Comparison of ENCODE assay signal across 27 cellular contexts in the genomic region with DNA sequence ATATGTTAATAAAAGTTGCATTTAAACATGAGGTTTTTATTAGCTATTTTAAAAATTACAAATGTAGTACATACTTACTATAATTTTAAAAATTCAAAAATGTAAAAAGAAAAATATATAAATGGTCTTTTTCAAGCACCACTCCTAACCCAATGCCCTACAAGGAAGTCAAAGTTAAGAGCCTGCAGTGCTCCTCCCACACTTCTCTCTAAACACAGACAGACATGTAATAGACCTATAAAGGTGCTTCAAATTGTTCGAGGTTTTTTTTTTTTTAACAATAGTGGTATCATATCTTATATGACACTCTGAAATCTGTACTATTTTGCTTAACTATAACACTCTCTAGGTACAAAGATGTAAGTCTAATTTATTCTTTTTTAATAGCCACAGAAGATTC.
"Had no signal": no experiment of that assay in that cellular context is flagged by ENCODE, and none has a peak within 500 bp of the region (broad histone marks: within the 10 kb centered on the region; RNA-seq: fewer than 3 reads in every experiment).

No MANE protein-coding gene starts in this region.

- H3K4me1 Mint-ChIP-seq: activated T-helper 17 cell treated with anti-CD3 and anti-CD28 coated beads, Interleukin-2, amount 50 U/mL, for 72 hours had no signal

- H3K4me3 Mint-ChIP-seq: activated CD4-positive, alpha-beta memory T cell treated with anti-CD3 and anti-CD28 coated beads for 36 hours; activated CD4-positive, alpha-beta T cell treated with anti-CD3 and anti-CD28 coated beads for 36 hours; activated CD4-positive, alpha-beta T cell treated with anti-CD3 and anti-CD28 coated beads, Interleukin-2, amount 10 ng/mL, durations not matched to agents 24 days and 14 days; activated naive CD4-positive, alpha-beta T cell treated with anti-CD3 and anti-CD28 coated beads for 36 hours; activated naive CD4-positive, alpha-beta T cell treated with anti-CD3 and anti-CD28 coated beads, Interleukin-2, amount 50 U/mL, for 24 hours; activated naive CD8-positive, alpha-beta T cell treated with anti-CD3 and anti-CD28 coated beads for 36 hours; activated naive CD8-positive, alpha-beta T cell treated with anti-CD3 and anti-CD28 coated beads, Interleukin-2, amount 50 U/mL, for 24 hours; activated T-cell treated with anti-CD3 and anti-CD28 coated beads, Interleukin-2, amount 50 U/mL, for 4 hours; activated T-helper 17 cell treated with anti-CD3 and anti-CD28 coated beads, Interleukin-2, amount 50 U/mL, for 72 hours; effector memory CD8-positive, alpha-beta T cell had no signal

- H3K27me3 Mint-ChIP-seq: activated CD4-positive, alpha-beta memory T cell treated with anti-CD3 and anti-CD28 coated beads for 36 hours; activated CD4-positive, alpha-beta T cell treated with anti-CD3 and anti-CD28 coated beads for 36 hours; activated CD4-positive, alpha-beta T cell treated with anti-CD3 and anti-CD28 coated beads, Interleukin-2, amount 10 ng/mL, durations not matched to agents 24 days and 14 days; activated naive CD4-positive, alpha-beta T cell treated with anti-CD3 and anti-CD28 coated beads, Interleukin-2, amount 50 U/mL, for 24 hours; activated naive CD8-positive, alpha-beta T cell treated with anti-CD3 and anti-CD28 coated beads for 36 hours; activated naive CD8-positive, alpha-beta T cell treated with anti-CD3 and anti-CD28 coated beads, Interleukin-2, amount 50 U/mL, for 24 hours; activated T-helper 17 cell treated with anti-CD3 and anti-CD28 coated beads, Interleukin-2, amount 50 U/mL, for 72 hours; effector memory CD8-positive, alpha-beta T cell had no signal

- H3K27ac Mint-ChIP-seq: activated CD4-positive, alpha-beta memory T cell treated with anti-CD3 and anti-CD28 coated beads for 36 hours; activated CD4-positive, alpha-beta T cell treated with anti-CD3 and anti-CD28 coated beads for 36 hours; activated CD4-positive, alpha-beta T cell treated with anti-CD3 and anti-CD28 coated beads, Interleukin-2, amount 10 ng/mL, durations not matched to agents 24 days and 14 days; activated naive CD4-positive, alpha-beta T cell treated with anti-CD3 and anti-CD28 coated beads for 36 hours; activated naive CD4-positive, alpha-beta T cell treated with anti-CD3 and anti-CD28 coated beads, Interleukin-2, amount 50 U/mL, for 24 hours; activated naive CD8-positive, alpha-beta T cell treated with anti-CD3 and anti-CD28 coated beads for 36 hours; activated naive CD8-positive, alpha-beta T cell treated with anti-CD3 and anti-CD28 coated beads, Interleukin-2, amount 50 U/mL, for 24 hours; activated T-helper 17 cell treated with anti-CD3 and anti-CD28 coated beads, Interleukin-2, amount 50 U/mL, for 72 hours had no signal

- DNase-seq: activated CD4-positive, alpha-beta memory T cell treated with anti-CD3 and anti-CD28 coated beads for 36 hours; activated CD4-positive, alpha-beta T cell treated with anti-CD3 and anti-CD28 coated beads for 36 hours; activated CD4-positive, alpha-beta T cell treated with anti-CD3 and anti-CD28 coated beads, Interleukin-2, amount 10 ng/mL, durations not matched to agents 24 days and 14 days; activated CD4-positive, CD25-positive, alpha-beta regulatory T cell; activated CD4-positive, CD25-positive, alpha-beta regulatory T cell treated with anti-CD3 and anti-CD28 coated beads, Interleukin-2, amount 50 U/mL, for 72 hours; activated CD8-positive, alpha-beta memory T cell treated with anti-CD3 and anti-CD28 coated beads for 24 hours; activated effector memory CD4-positive, alpha-beta T cell treated with Interleukin-2 at 50 U/mL for 16 hours; activated naive CD4-positive, alpha-beta T cell treated with anti-CD3 and anti-CD28 coated beads for 36 hours; activated naive CD8-positive, alpha-beta T cell treated with anti-CD3 and anti-CD28 coated beads for 36 hours; activated naive CD8-positive, alpha-beta T cell treated with anti-CD3 and anti-CD28 coated beads, Interleukin-2, amount 50 U/mL, for 24 hours; activated T-cell treated with anti-CD3 and anti-CD28 coated beads, Interleukin-2, amount 50 U/mL, for 4 hours; adrenal gland; amygdala; aorta; body of pancreas; caudate nucleus; dermis blood vessel endothelial cell; effector CD4-positive, alpha-beta T cell; effector memory CD8-positive, alpha-beta T cell; erythroblast; foreskin keratinocyte; gastrocnemius medialis; glutamatergic neuron; heart left ventricle; T-helper 2 cell had no signal

- H3K9me3 Mint-ChIP-seq: activated CD4-positive, alpha-beta memory T cell treated with anti-CD3 and anti-CD28 coated beads for 36 hours; activated CD4-positive, alpha-beta T cell treated with anti-CD3 and anti-CD28 coated beads, Interleukin-2, amount 10 ng/mL, durations not matched to agents 24 days and 14 days; activated naive CD4-positive, alpha-beta T cell treated with anti-CD3 and anti-CD28 coated beads for 36 hours; activated naive CD4-positive, alpha-beta T cell treated with anti-CD3 and anti-CD28 coated beads, Interleukin-2, amount 50 U/mL, for 24 hours; activated naive CD8-positive, alpha-beta T cell treated with anti-CD3 and anti-CD28 coated beads for 36 hours; activated naive CD8-positive, alpha-beta T cell treated with anti-CD3 and anti-CD28 coated beads, Interleukin-2, amount 50 U/mL, for 24 hours; activated T-cell treated with anti-CD3 and anti-CD28 coated beads, Interleukin-2, amount 50 U/mL, for 4 hours; activated T-helper 17 cell treated with anti-CD3 and anti-CD28 coated beads, Interleukin-2, amount 50 U/mL, for 72 hours; effector memory CD8-positive, alpha-beta T cell had no signal
